In genomic region chr16:27253526-27253930, GRCh38 we compare ENCODE assay signal across 9 cellular contexts. TPM values are rescaled to one million over a fixed set of nuclear protein-coding genes. Genes with fewer than 3 reads are reported as not detected.
DNase-seq lines count a peak whose midpoint lies in the region; ATAC-seq and TF ChIP-seq lines count a peak whose summit lies in the region.
"Had no signal": no experiment of that assay in that cellular context is flagged by ENCODE, and none has a peak within 500 bp of the region (broad histone marks: within the 10 kb centered on the region; RNA-seq: fewer than 3 reads in every experiment).

No MANE protein-coding gene starts in this region.

- no peaks in the 10 kb centered on the region for H3K27me3 Mint-ChIP-seq in activated CD4-positive, alpha-beta T cell treated with anti-CD3 and anti-CD28 coated beads, Interleukin-2, amount 10 ng/mL, durations not matched to agents 7 days and 5 days
- no peaks in the 10 kb centered on the region for H3K27me3 Mint-ChIP-seq in immature natural killer cell (ENCODE audit: low read depth in 3 of 3)

- no peak overlapping the region for H3K4me3 ChIP-seq in thymus (ENCODE audit: low read length)

- no peak for DNase-seq in activated CD4-positive, alpha-beta T cell treated with anti-CD3 and anti-CD28 coated beads, Interleukin-2, amount 10 ng/mL, durations not matched to agents 7 days and 5 days
- DNase-seq in activated CD4-positive, alpha-beta T cell treated with anti-CD3 and anti-CD28 coated beads, Interleukin-2, amount 50 U/mL, for 4 hours: no peak
- DNase-seq in activated naive CD4-positive, alpha-beta T cell treated with anti-CD3 and anti-CD28 coated beads, Interleukin-2, amount 50 U/mL, for 72 hours (ENCODE audit: low spot score in 2 of 2): peak in 1 of 2 donors; percentile 61
- DNase-seq in immature natural killer cell: no peak
- no peak for DNase-seq in cerebellum (ENCODE audit: low spot score)
- DNase-seq in GM20000 (ENCODE audit: low spot score): no peak

- H3K27me3 ChIP-seq in thymus (ENCODE audit: control insufficient read depth, insufficient read depth): no peaks in the 10 kb centered on the region

- no peaks in the 10 kb centered on the region for H3K9me3 Mint-ChIP-seq in activated CD4-positive, alpha-beta T cell treated with anti-CD3 and anti-CD28 coated beads, Interleukin-2, amount 10 ng/mL, durations not matched to agents 7 days and 5 days
- no peaks in the 10 kb centered on the region for H3K9me3 Mint-ChIP-seq in activated naive CD4-positive, alpha-beta T cell treated with anti-CD3 and anti-CD28 coated beads, Interleukin-2, amount 50 U/mL, for 72 hours
- H3K9me3 Mint-ChIP-seq in immature natural killer cell: no peaks in the 10 kb centered on the region

- peaks cover 65% of the 10 kb centered on the region for H3K4me1 Mint-ChIP-seq in activated CD4-positive, alpha-beta T cell treated with anti-CD3 and anti-CD28 coated beads, Interleukin-2, amount 10 ng/mL, durations not matched to agents 7 days and 5 days
- H3K4me1 Mint-ChIP-seq in immature natural killer cell: peaks cover 13 to 36% of the 10 kb centered on the region in 2 donors

- peaks cover 23% of the 10 kb centered on the region for H3K36me3 ChIP-seq in thymus (ENCODE audit: control insufficient read depth, insufficient read depth)

- POLR2A ChIA-PET in activated CD4-positive, alpha-beta T cell treated with anti-CD3 and anti-CD28 coated beads, Interleukin-2, amount 10 ng/mL, durations not matched to agents 7 days and 5 days (lab: Charles Lee): no interaction called here

- H3K27ac ChIP-seq in thymus (ENCODE audit: low read depth): peak overlapping the region; percentile 49
- H3K27ac ChIP-seq: C4-2B had no signal

- TF ChIP-seq CTCF in GM20000 (IDR thresholded peaks at IDR 0.05; ENCODE audit: extremely low read depth, missing control alignments): no peak

- no peaks in the 10 kb centered on the region for H3K9me3 ChIP-seq in thymus (ENCODE audit: control insufficient read depth)

- peaks cover 70% of the 10 kb centered on the region for H3K36me3 Mint-ChIP-seq in activated CD4-positive, alpha-beta T cell treated with anti-CD3 and anti-CD28 coated beads, Interleukin-2, amount 10 ng/mL, durations not matched to agents 7 days and 5 days (ENCODE audit: low read depth)
- H3K36me3 Mint-ChIP-seq in activated naive CD4-positive, alpha-beta T cell treated with anti-CD3 and anti-CD28 coated beads, Interleukin-2, amount 50 U/mL, for 72 hours: peaks cover 33 to 57% of the 10 kb centered on the region in 2 donors
- peaks cover 26 to 31% (median 27%) of the 10 kb centered on the region in 3 donors for H3K36me3 Mint-ChIP-seq in immature natural killer cell

- H3K4me1 ChIP-seq in thymus (ENCODE audit: control insufficient read depth, insufficient read depth, low read length): peaks cover 10% of the 10 kb centered on the region

- H3K4me3 Mint-ChIP-seq in activated CD4-positive, alpha-beta T cell treated with anti-CD3 and anti-CD28 coated beads, Interleukin-2, amount 10 ng/mL, durations not matched to agents 7 days and 5 days: peak overlapping the region; percentile 20
- H3K4me3 Mint-ChIP-seq in immature natural killer cell: peak overlapping the region in 1 of 5 donors; percentile 1

- H3K27ac Mint-ChIP-seq in activated CD4-positive, alpha-beta T cell treated with anti-CD3 and anti-CD28 coated beads, Interleukin-2, amount 10 ng/mL, durations not matched to agents 7 days and 5 days: peak overlapping the region; percentile 76
- H3K27ac Mint-ChIP-seq in activated naive CD4-positive, alpha-beta T cell treated with anti-CD3 and anti-CD28 coated beads, Interleukin-2, amount 50 U/mL, for 72 hours: peak overlapping the region; percentile 96 to 98
- peak overlapping the region in 4 of 6 donors; percentile 12 to 75 (median 46) for H3K27ac Mint-ChIP-seq in immature natural killer cell

- WGBS in thymus: 96% methylated on average over 6 of the region's 6 CpGs

- ATAC-seq in activated naive CD4-positive, alpha-beta T cell treated with anti-CD3 and anti-CD28 coated beads, Interleukin-2, amount 50 U/mL, for 72 hours: peak; percentile 64 to 78
- no peak for ATAC-seq in HG03457 (IDR thresholded peaks at IDR 0.05; ENCODE audit: unreplicated experiment)

- CTCF ChIA-PET in activated CD4-positive, alpha-beta T cell treated with anti-CD3 and anti-CD28 coated beads, Interleukin-2, amount 10 ng/mL, durations not matched to agents 7 days and 5 days (lab: Charles Lee): interaction anchor here (1.9 kb wide), 1 partner anchor 18 kb away, joined by 7 read pairs; no protein-coding TSS in a partner anchor

RNA-seq across cellular contexts. Expression of gene NSMCE1, which starts 15.0 kb away (rescaled TPM):
- total RNA-seq in activated CD4-positive, alpha-beta T cell treated with anti-CD3 and anti-CD28 coated beads, Interleukin-2, amount 10 ng/mL, durations not matched to agents 7 days and 5 days: 100 to 1,000 TPM in 1 of 2 experiments, 10 to 100 TPM in 1; 95.8 to 106 TPM
- total RNA-seq in activated naive CD4-positive, alpha-beta T cell treated with anti-CD3 and anti-CD28 coated beads, Interleukin-2, amount 50 U/mL, for 72 hours: 100 to 1,000 TPM; 106 to 132 TPM
- polyA plus RNA-seq in immature natural killer cell: 100 to 1,000 TPM; 133 to 162 (median 148) TPM
- 69.5 TPM for polyA plus RNA-seq in thymus
- 27.0 TPM for total RNA-seq in cerebellum

RNA-seq across cellular contexts. Expression of gene KDM8, which starts 50.2 kb away (rescaled TPM):
- 10 to 100 TPM; 22.5 to 25.0 TPM for total RNA-seq in activated CD4-positive, alpha-beta T cell treated with anti-CD3 and anti-CD28 coated beads, Interleukin-2, amount 10 ng/mL, durations not matched to agents 7 days and 5 days
- total RNA-seq in activated naive CD4-positive, alpha-beta T cell treated with anti-CD3 and anti-CD28 coated beads, Interleukin-2, amount 50 U/mL, for 72 hours: 10 to 100 TPM in 1 of 2 donors, 1 to 10 TPM in 1; 9.2 to 10.8 TPM
- 1 to 10 TPM; 4.3 to 6.2 (median 5.1) TPM for polyA plus RNA-seq in immature natural killer cell
- 7.1 TPM for polyA plus RNA-seq in thymus
- 2.9 TPM for total RNA-seq in cerebellum

Comparison
In these comparisons a context has a peak if more than half of its experiments do, and no peak if none do; other contexts are left out.
1. H3K27ac Mint-ChIP-seq: peak in every context shown above with its lines; median percentile 97 in activated naive CD4-positive, alpha-beta T cell treated with anti-CD3 and anti-CD28 coated beads, Interleukin-2, amount 50 U/mL, for 72 hours; 76 in activated CD4-positive, alpha-beta T cell treated with anti-CD3 and anti-CD28 coated beads, Interleukin-2, amount 10 ng/mL, durations not matched to agents 7 days and 5 days; 46 in immature natural killer cell.